In the genomic region with DNA sequence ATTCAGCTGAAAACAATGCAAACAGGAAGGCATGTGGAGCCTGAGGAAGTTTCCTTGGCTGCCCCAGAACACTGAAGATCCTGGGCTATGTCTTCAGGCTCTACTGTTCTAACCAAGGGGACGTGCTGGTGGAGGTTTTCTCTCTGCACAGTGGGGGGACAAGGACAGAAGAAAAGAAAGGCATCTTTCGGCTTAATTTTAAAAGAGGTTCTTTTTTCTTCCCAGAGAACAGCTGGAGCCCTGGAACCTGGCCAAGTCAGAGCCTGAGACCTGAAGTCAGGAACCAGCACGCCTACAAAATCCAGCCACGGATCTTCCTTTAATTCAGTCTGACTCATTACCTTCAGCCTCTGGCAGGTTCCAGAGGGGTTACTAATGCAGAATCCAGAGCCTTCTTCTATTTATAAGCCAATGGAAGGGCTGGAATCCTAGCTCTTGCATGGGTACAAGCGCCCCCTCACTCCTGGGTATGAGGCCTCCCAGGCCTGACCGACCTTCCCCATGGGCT, we compare ENCODE assay signal across 1 cellular context.
TF ChIP-seq lines count a peak whose summit lies in the region.

No MANE protein-coding gene starts in this region.

TF ChIP-seq in A549, 52 proteins besides CTCF, POLR2A, EP300 and RAD21 (continued from another document):
- TF ChIP-seq USF2 (IDR thresholded peaks at IDR 0.05) (no peak), GATA3 (IDR thresholded peaks at IDR 0.05; ENCODE audit: borderline replicate concordance) (no peak), E2F6 (IDR thresholded peaks at IDR 0.05; ENCODE audit: borderline replicate concordance, low read depth) (no peak), TP53 (CRISPR knock-in tag; IDR thresholded peaks at IDR 0.05) (no peak), ZSCAN20 (CRISPR knock-in tag; IDR thresholded peaks at IDR 0.05) (no peak)
